Comparison of ENCODE assay signal across 24 cellular contexts in genomic region chr3:153626158-153626557, GRCh38.
DNase-seq lines count a peak whose midpoint lies in the region; ATAC-seq and TF ChIP-seq lines count a peak whose summit lies in the region.
"Had no signal": no experiment of that assay in that cellular context is flagged by ENCODE, and none has a peak within 500 bp of the region (broad histone marks: within the 10 kb centered on the region; RNA-seq: fewer than 3 reads in every experiment).

No MANE protein-coding gene starts in this region.

- H3K9me2 ChIP-seq in MM.1S (replicated peaks; ENCODE audit: insufficient read depth, low read length) = no peaks in the 10 kb centered on the region

- peaks cover 36% of the 10 kb centered on the region for H3F3A ChIP-seq in MM.1S (ENCODE audit: insufficient read depth, low read length)

- no peaks in the 10 kb centered on the region for H3K27me3 ChIP-seq in MM.1S (replicated peaks; ENCODE audit: insufficient read depth, low read length)
- H3K27me3 ChIP-seq: breast epithelium, upper lobe of left lung had no signal

- H2AFZ ChIP-seq in MM.1S (ENCODE audit: low read length) = peak overlapping the region; percentile 17; the same call in 1 of the 2 replicates

- ATAC-seq in activated T-helper 17 cell treated with anti-CD3 and anti-CD28 coated beads, Interleukin-2, amount 50 U/mL, for 72 hours (replicated peaks) = peak; percentile 53
- peak; percentile 13 to 24 for ATAC-seq in stimulated activated naive B cell treated with anti-CD40 and anti-IgM and Interleukin-4, amounts not matched to agents 10 μg/mL and 1 μg/mL and 100 μg/mL, for 72 hours (replicated peaks)
- ATAC-seq: sciatic nerve, WTC11 had no signal

- no peak for TF ChIP-seq CTCF in MM.1S (IDR thresholded peaks at IDR 0.05; ENCODE audit: low read length)

- H3K4me3 ChIP-seq in MM.1S (ENCODE audit: low read length) = no peak overlapping the region
- H3K4me3 ChIP-seq: breast epithelium, left ventricle myocardium inferior, upper lobe of left lung had no signal

- H3K4me1 Mint-ChIP-seq in activated T-helper 17 cell treated with anti-CD3 and anti-CD28 coated beads, Interleukin-2, amount 50 U/mL, for 72 hours = peaks cover 62% of the 10 kb centered on the region
- H3K4me1 Mint-ChIP-seq in stimulated activated naive B cell treated with anti-CD40 and anti-IgM and Interleukin-4, amounts not matched to agents 10 μg/mL and 1 μg/mL and 100 μg/mL, for 72 hours = peaks cover 7 to 22% of the 10 kb centered on the region in 2 donors

- H3K27ac Mint-ChIP-seq in activated T-helper 17 cell treated with anti-CD3 and anti-CD28 coated beads, Interleukin-2, amount 50 U/mL, for 72 hours = peak overlapping the region; percentile 97
- no peak overlapping the region for H3K27ac Mint-ChIP-seq in stimulated activated naive B cell treated with anti-CD40 and anti-IgM and Interleukin-4, amounts not matched to agents 10 μg/mL and 1 μg/mL and 100 μg/mL, for 72 hours
- H3K27ac Mint-ChIP-seq: H9, WTC11 had no signal

- H3K4me3 Mint-ChIP-seq in activated T-helper 17 cell treated with anti-CD3 and anti-CD28 coated beads, Interleukin-2, amount 50 U/mL, for 72 hours = peak overlapping the region; percentile 78
- H3K4me3 Mint-ChIP-seq in stimulated activated naive B cell treated with anti-CD40 and anti-IgM and Interleukin-4, amounts not matched to agents 10 μg/mL and 1 μg/mL and 100 μg/mL, for 72 hours = no peak overlapping the region
- H3K4me3 Mint-ChIP-seq: H9, WTC11 had no signal

- no peaks in the 10 kb centered on the region for H3K27me3 Mint-ChIP-seq in activated T-helper 17 cell treated with anti-CD3 and anti-CD28 coated beads, Interleukin-2, amount 50 U/mL, for 72 hours
- peaks cover 0 to 4% of the 10 kb centered on the region in 2 donors for H3K27me3 Mint-ChIP-seq in stimulated activated naive B cell treated with anti-CD40 and anti-IgM and Interleukin-4, amounts not matched to agents 10 μg/mL and 1 μg/mL and 100 μg/mL, for 72 hours

- no peaks in the 10 kb centered on the region; the same call in 1 of the 2 replicates for H3K9me3 ChIP-seq in MM.1S (replicated peaks; ENCODE audit: insufficient read depth, low read length)
- H3K9me3 ChIP-seq: breast epithelium, Caco-2, left ventricle myocardium inferior, neutrophil, upper lobe of left lung had no signal

- peaks cover 94% of the 10 kb centered on the region for H3K4me1 ChIP-seq in MM.1S (ENCODE audit: low read length)
- H3K4me1 ChIP-seq: breast epithelium, Caco-2 had no signal

- no peaks in the 10 kb centered on the region for H3K79me2 ChIP-seq in MM.1S (ENCODE audit: low read length)

- no peak overlapping the region for H3K9ac ChIP-seq in MM.1S (ENCODE audit: low read length)

- no peaks in the 10 kb centered on the region for H4K20me1 ChIP-seq in MM.1S (ENCODE audit: insufficient read depth, low read length)

- 0 out of 2 replicates have a peak overlapping the region, but pooled peaks have one; percentile 1 for H3K4me2 ChIP-seq in MM.1S (ENCODE audit: low read depth, low read length)

- no peaks in the 10 kb centered on the region for H3K36me3 ChIP-seq in MM.1S (replicated peaks; ENCODE audit: insufficient read depth, low read length)
- H3K36me3 ChIP-seq: breast epithelium, left ventricle myocardium inferior, neutrophil, upper lobe of left lung had no signal

- no peak overlapping the region for H3K27ac ChIP-seq in MM.1S (ENCODE audit: low read length)
- H3K27ac ChIP-seq: breast epithelium, C4-2B, left ventricle myocardium inferior, neutrophil, upper lobe of left lung had no signal

- peaks cover 9% of the 10 kb centered on the region for H3K9me3 Mint-ChIP-seq in activated T-helper 17 cell treated with anti-CD3 and anti-CD28 coated beads, Interleukin-2, amount 50 U/mL, for 72 hours
- peaks cover 0 to 2% of the 10 kb centered on the region in 2 donors for H3K9me3 Mint-ChIP-seq in stimulated activated naive B cell treated with anti-CD40 and anti-IgM and Interleukin-4, amounts not matched to agents 10 μg/mL and 1 μg/mL and 100 μg/mL, for 72 hours
- H3K9me3 Mint-ChIP-seq: WTC11 had no signal

- DNase-seq in activated naive CD4-positive, alpha-beta T cell treated with Interleukin-2 at 50 U/mL for 16 hours = peak; percentile 22
- no peak for DNase-seq in activated naive CD4-positive, alpha-beta T cell (lab: John Stamatoyannopoulos, UW)
- no peak for DNase-seq in MM.1S
- DNase-seq in stimulated activated naive B cell treated with anti-CD40 and anti-IgM and Interleukin-4, amounts not matched to agents 10 μg/mL and 1 μg/mL and 100 μg/mL, for 72 hours = no peak
- no peak for DNase-seq in NOMO-1 (lab: John Stamatoyannopoulos, UW; ENCODE audit: unreplicated experiment in 2 of 2)
- no peak for DNase-seq in activated effector memory CD4-positive, alpha-beta T cell treated with Interleukin-2 at 50 U/mL for 16 hours
- DNase-seq: amniotic stem cell; Caco-2; GF-D8; H9; left ventricle myocardium inferior; mesendoderm; NCI-H1092 treated with DMSO at 0.1 percent for 48 hours; NCI-H187 treated with DMSO at 0.1 percent for 48 hours; SIG-M5; stimulated activated CD4-positive, alpha-beta T cell treated with anti-CD3 and anti-CD28 coated beads, Interleukin-12 subunit alpha, Interleukin-12 subunit beta, amount 100 ng/mL, for 4 hours; SW 1271; upper lobe of left lung had no signal

- H3K36me3 Mint-ChIP-seq in activated T-helper 17 cell treated with anti-CD3 and anti-CD28 coated beads, Interleukin-2, amount 50 U/mL, for 72 hours (ENCODE audit: low read depth) = peaks cover 4% of the 10 kb centered on the region
- H3K36me3 Mint-ChIP-seq in stimulated activated naive B cell treated with anti-CD40 and anti-IgM and Interleukin-4, amounts not matched to agents 10 μg/mL and 1 μg/mL and 100 μg/mL, for 72 hours = no peaks in the 10 kb centered on the region
- H3K36me3 Mint-ChIP-seq: WTC11 had no signal
